ENCODE assay signal across 37 cellular contexts in genomic region chr15:45212493-45212892, GRCh38. TPM values are rescaled to one million over a fixed set of nuclear protein-coding genes. Genes with fewer than 3 reads are reported as not detected.
"Had no signal": no experiment of that assay in that cellular context is flagged by ENCODE, and none has a peak within 500 bp of the region (broad histone marks: within the 10 kb centered on the region; RNA-seq: fewer than 3 reads in every experiment).

No MANE protein-coding gene starts in this region.

- H3K4me1 ChIP-seq: adrenal gland, ascending aorta, breast epithelium had no signal

- H3K9me3 ChIP-seq: adrenal gland, ascending aorta, body of pancreas, breast epithelium had no signal

- FAIRE-seq: astrocyte, bronchial epithelial cell had no signal

- H3K36me3 ChIP-seq: adrenal gland, ascending aorta, brain microvascular endothelial cell, breast epithelium, cardiac muscle cell had no signal

- H3K27me3 ChIP-seq: adrenal gland, ascending aorta, body of pancreas, brain microvascular endothelial cell had no signal

- DNase-seq: activated effector memory CD4-positive, alpha-beta T cell treated with anti-CD3 and anti-CD28 coated beads, Interleukin-2, amount 50 U/mL, for 16 hours; activated effector memory CD4-positive, alpha-beta T cell treated with Interleukin-2 at 50 U/mL for 16 hours; activated gamma-delta T cell; activated gamma-delta T cell treated with Interleukin-2 at 50 U/mL for 16 hours; activated naive CD4-positive, alpha-beta T cell; activated naive CD4-positive, alpha-beta T cell treated with anti-CD3 and anti-CD28 coated beads for 36 hours; activated naive CD4-positive, alpha-beta T cell treated with anti-CD3 and anti-CD28 coated beads, Interleukin-2, amount 10 ng/mL, durations not matched to agents 7 days and 5 days; activated naive CD4-positive, alpha-beta T cell treated with anti-CD3 and anti-CD28 coated beads, Interleukin-2, amount 50 U/mL, for 16 hours; activated naive CD4-positive, alpha-beta T cell treated with Interleukin-2 at 50 U/mL for 16 hours; activated naive CD8-positive, alpha-beta T cell treated with anti-CD3 and anti-CD28 coated beads for 36 hours; activated naive CD8-positive, alpha-beta T cell treated with anti-CD3 and anti-CD28 coated beads, Interleukin-2, amount 10 ng/mL, durations not matched to agents 7 days and 5 days; activated naive CD8-positive, alpha-beta T cell treated with anti-CD3 and anti-CD28 coated beads, Interleukin-2, amount 50 U/mL, for 24 hours; activated T-cell treated with anti-CD3 and anti-CD28 coated beads, Interleukin-2, amount 50 U/mL, for 4 hours; activated T-cell treated with anti-CD3 and anti-CD28 coated beads, Interleukin-2, amount 50 U/mL, for 48 hours; activated T-cell treated with anti-CD3 and anti-CD28 coated beads, Interleukin-2, amount 50 U/mL, for 72 hours; adrenal gland; amniotic stem cell; amygdala; anterior cingulate cortex; aorta; body of pancreas; brain microvascular endothelial cell; caudate nucleus; central memory CD4-positive, alpha-beta T cell; cerebellar nuclear complex had no signal

- H3K27ac ChIP-seq: adrenal gland, ascending aorta, body of pancreas, brain microvascular endothelial cell, breast epithelium, cardiac muscle cell had no signal

- H3K4me3 ChIP-seq: adrenal gland, ascending aorta, body of pancreas, breast epithelium, cardiac muscle cell had no signal

- ATAC-seq: activated naive CD4-positive, alpha-beta T cell treated with anti-CD3 and anti-CD28 coated beads, Interleukin-2, amount 50 U/mL, for 72 hours; activated naive CD8-positive, alpha-beta T cell treated with anti-CD3 and anti-CD28 coated beads, Interleukin-2, amount 50 U/mL, for 24 hours; activated T-cell treated with anti-CD3 and anti-CD28 coated beads, Interleukin-2, amount 50 U/mL, for 4 hours; activated T-cell treated with anti-CD3 and anti-CD28 coated beads, Interleukin-2, amount 50 U/mL, for 72 hours; activated T-helper 17 cell treated with anti-CD3 and anti-CD28 coated beads, Interleukin-2, amount 50 U/mL, for 72 hours; body of pancreas had no signal

RNA-seq across cellular contexts. Expression of gene SLC28A2, which starts 39.5 kb away (rescaled TPM):
- total RNA-seq: activated naive CD4-positive, alpha-beta T cell treated with anti-CD3 and anti-CD28 coated beads for 36 hours; activated naive CD4-positive, alpha-beta T cell treated with anti-CD3 and anti-CD28 coated beads, Interleukin-2, amount 50 U/mL, for 72 hours; activated naive CD8-positive, alpha-beta T cell treated with anti-CD3 and anti-CD28 coated beads for 36 hours; activated naive CD8-positive, alpha-beta T cell treated with anti-CD3 and anti-CD28 coated beads, Interleukin-2, amount 10 ng/mL, durations not matched to agents 7 days and 5 days; activated T-cell treated with anti-CD3 and anti-CD28 coated beads, Interleukin-2, amount 50 U/mL, for 72 hours; activated T-helper 1 cell treated with anti-CD3 and anti-CD28 coated beads, Interleukin-12 subunit alpha, Interleukin-12 subunit beta, Interleukin-2, Interleukin-4 antibody, amounts not matched to agents 30 ng/mL and 10 ng/mL and 1 ng/mL, durations not matched to agents 14 hours and 24 hours and 36 hours; activated T-helper 17 cell treated with anti-CD3 and anti-CD28 coated beads, Interleukin-2, amount 50 U/mL, for 72 hours; activated T-helper 2 cell treated with anti-CD3 and anti-CD28 coated beads, Interferon-gamma antibody, Interleukin-2, Interleukin-4, amounts not matched to agents 10 μg/mL and 5 μg/mL and 100 μg/mL, durations not matched to agents 14 hours and 24 hours and 36 hours; aorta; ascending aorta; astrocyte; breast epithelium; bronchial epithelial cell; cardiac muscle cell; cardiac septum; cerebellum; chondrocyte had no signal
